7 cellular contexts compared by ENCODE assay signal in the genomic region with DNA sequence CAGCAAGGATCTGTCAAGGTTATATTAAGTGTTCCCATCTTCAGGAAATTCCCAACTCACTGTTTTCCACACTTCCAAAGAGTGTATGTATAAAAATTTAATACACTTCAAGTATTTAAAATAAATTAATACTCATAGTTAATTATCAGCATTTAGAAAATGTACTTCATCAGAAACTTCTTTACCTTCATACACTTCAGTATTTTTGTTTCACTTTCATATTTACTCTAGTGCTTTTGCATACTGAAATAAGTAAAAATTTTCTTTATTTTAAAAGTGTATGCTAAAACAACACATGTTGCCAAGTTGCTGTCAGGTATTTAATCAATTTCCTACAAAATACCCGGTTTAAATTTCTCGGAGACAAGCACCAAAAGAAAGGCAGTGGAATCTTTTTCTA. TPM values are rescaled to one million over a fixed set of nuclear protein-coding genes. Genes with fewer than 3 reads are reported as not detected.
DNase-seq lines count a peak whose midpoint lies in the region; ATAC-seq and TF ChIP-seq lines count a peak whose summit lies in the region.

No MANE protein-coding gene starts in this region.

- DNase-seq in ascending aorta (ENCODE audit: low spot score in 2 of 2), result no peak
- no peak for DNase-seq in osteocyte (ENCODE audit: extremely low spot score, unreplicated experiment)
- DNase-seq in amygdala (lab: John Stamatoyannopoulos, UW), result no peak
- DNase-seq in stimulated activated CD4-positive, alpha-beta T cell treated with anti-CD3 and anti-CD28 coated beads, Interleukin-4, amount 100 ng/mL, for 24 hours, result no peak
- DNase-seq in H4 (ENCODE audit: low spot score), result no peak

- H3K27ac Mint-ChIP-seq in osteocyte (ENCODE audit: unreplicated experiment), result peak overlapping the region; percentile 72

- no peak overlapping the region for H3K27ac ChIP-seq in ascending aorta

- no peaks in the 10 kb centered on the region for H3K27me3 ChIP-seq in ascending aorta

- peaks cover 0 to 3% of the 10 kb centered on the region in 2 donors for H3K4me1 ChIP-seq in ascending aorta

- H3K36me3 ChIP-seq in ascending aorta, result no peaks in the 10 kb centered on the region

- no peaks in the 10 kb centered on the region for H3K9me3 ChIP-seq in ascending aorta

- no peak for TF ChIP-seq CTCF in ascending aorta (IDR thresholded peaks at IDR 0.05)
- TF ChIP-seq CTCF in osteocyte (IDR thresholded peaks at IDR 0.05), result no peak

- intact Hi-C loops in ascending aorta (cut with DNase I), result no loop called here

- ATAC-seq in GM19035 (IDR thresholded peaks at IDR 0.05; ENCODE audit: unreplicated experiment) (peak; percentile 69), HG02981 (IDR thresholded peaks at IDR 0.05; ENCODE audit: unreplicated experiment) (peak; percentile 49)

- H3K9me3 Mint-ChIP-seq in osteocyte (ENCODE audit: unreplicated experiment), result no peaks in the 10 kb centered on the region

- H3K36me3 Mint-ChIP-seq in osteocyte (ENCODE audit: unreplicated experiment), result peaks cover 13% of the 10 kb centered on the region

- H3K4me3 Mint-ChIP-seq in osteocyte (ENCODE audit: unreplicated experiment), result peak overlapping the region; percentile 27

- peaks cover 22% of the 10 kb centered on the region for H3K4me1 Mint-ChIP-seq in osteocyte (ENCODE audit: unreplicated experiment)

- peak overlapping the region; percentile 5 to 6 for H3K4me3 ChIP-seq in ascending aorta

- no peaks in the 10 kb centered on the region for H3K27me3 Mint-ChIP-seq in osteocyte (ENCODE audit: unreplicated experiment)

RNA-seq across cellular contexts. Expression of a gene that starts 16.5 kb away (rescaled TPM):
- total RNA-seq in ascending aorta, result 12.1 TPM
- total RNA-seq in osteocyte, result 31.2 and 32.9 TPM in 2 replicates
- 11.9 and 12.2 TPM in 2 replicates for total RNA-seq in H4 (2014; rRNA removed; shearing (Covaris generic))
